In genomic region chr11:76329084-76329648, GRCh38 we compare ENCODE assay signal across 14 cellular contexts. TPM values are rescaled to one million over a fixed set of nuclear protein-coding genes. Genes with fewer than 3 reads are reported as not detected.
DNase-seq lines count a peak whose midpoint lies in the region; ATAC-seq and TF ChIP-seq lines count a peak whose summit lies in the region.
"Had no signal": no experiment of that assay in that cellular context is flagged by ENCODE, and none has a peak within 500 bp of the region (broad histone marks: within the 10 kb centered on the region; RNA-seq: fewer than 3 reads in every experiment).

No MANE protein-coding gene starts in this region.

- intact Hi-C loops in posterior cingulate gyrus (cut with DNase I), result no loop called here

- H3K27ac ChIP-seq in RWPE1, result no peak overlapping the region
- H3K27ac ChIP-seq: coronary artery had no signal

- H3K36me3 ChIP-seq in H7 (replicated peaks; ENCODE audit: control insufficient read depth, insufficient read depth, low read length), result no peaks in the 10 kb centered on the region

- CTCF ChIA-PET in RWPE1 (lab: Yijun Ruan, JAX), result no interaction called here

- no peak for ATAC-seq in GM18909 (IDR thresholded peaks at IDR 0.05; ENCODE audit: poor library complexity, unreplicated experiment)
- ATAC-seq in HG03108 (IDR thresholded peaks at IDR 0.05; ENCODE audit: unreplicated experiment), result no peak
- ATAC-seq: PC-3 had no signal

- DNase-seq in H7 (peak; percentile 55), cardiac fibroblast (ENCODE audit: low read depth in 2 of 2) (peak; percentile 14 to 73), islet precursor cell (peak; percentile 96), renal cortical epithelial cell (ENCODE audit: low read depth) (peak; percentile 76), RWPE1 (ENCODE audit: low spot score) (no peak), posterior cingulate gyrus (no peak)
- DNase-seq: activated CD4-positive, alpha-beta T cell treated with anti-CD3 and anti-CD28 coated beads for 1 hour; naive B cell; NCI-H446; PC-3; stimulated activated CD4-positive, alpha-beta T cell treated with anti-CD3 and anti-CD28 coated beads, Interleukin-4, amount 100 ng/mL, for 1 hour had no signal

- no peaks in the 10 kb centered on the region; the same call in 1 of the 2 replicates for H3K27me3 ChIP-seq in H7 (ENCODE audit: control insufficient read depth, insufficient read depth, low read length)

- no peak overlapping the region for H3K4me3 ChIP-seq in H7 (ENCODE audit: insufficient read depth, low read depth, low read length)
- no peak overlapping the region for H3K4me3 ChIP-seq in cardiac fibroblast (replicated peaks in 1 of 2; ENCODE audit: low read depth in 2 of 2, low read length in 2 of 2)
- H3K4me3 ChIP-seq: coronary artery had no signal

- TF ChIP-seq CTCF in cardiac fibroblast (IDR thresholded peaks at IDR 0.05; ENCODE audit: low read depth, low read length) (no peak), RWPE1 (conservative IDR thresholded peaks at IDR 0.05; ENCODE audit: low read depth) (no peak)

- POLR2A ChIA-PET in RWPE1 (lab: Yijun Ruan, JAX; ENCODE audit: low non-redundant PET), result no interaction called here

RNA-seq across cellular contexts. Expression of gene THAP12, which starts 51.8 kb away (rescaled TPM):
- total RNA-seq in H7 (2014; rRNA removed; shearing (Covaris generic)), result 27.0 and 37.0 TPM in 2 replicates
- 39.2 and 47.9 TPM in 2 replicates for total RNA-seq in renal cortical epithelial cell

RNA-seq across cellular contexts. Expression of gene GVQW3, which starts 52.0 kb away (rescaled TPM):
- 4.0 and 5.7 TPM in 2 replicates for total RNA-seq in H7 (2014; rRNA removed; shearing (Covaris generic))
- 0.17 and 1.3 TPM in 2 replicates for total RNA-seq in renal cortical epithelial cell

Comparison
In these comparisons a context has a peak if more than half of its experiments do, and no peak if none do; other contexts are left out.
1. DNase-seq: peak in H7 (single experiment), cardiac fibroblast (2 of 2), islet precursor cell (single experiment) and renal cortical epithelial cell (single experiment); none in RWPE1 (single experiment) and posterior cingulate gyrus (0 of 10).